Comparison of ENCODE assay signal across 19 cellular contexts in the genomic region with DNA sequence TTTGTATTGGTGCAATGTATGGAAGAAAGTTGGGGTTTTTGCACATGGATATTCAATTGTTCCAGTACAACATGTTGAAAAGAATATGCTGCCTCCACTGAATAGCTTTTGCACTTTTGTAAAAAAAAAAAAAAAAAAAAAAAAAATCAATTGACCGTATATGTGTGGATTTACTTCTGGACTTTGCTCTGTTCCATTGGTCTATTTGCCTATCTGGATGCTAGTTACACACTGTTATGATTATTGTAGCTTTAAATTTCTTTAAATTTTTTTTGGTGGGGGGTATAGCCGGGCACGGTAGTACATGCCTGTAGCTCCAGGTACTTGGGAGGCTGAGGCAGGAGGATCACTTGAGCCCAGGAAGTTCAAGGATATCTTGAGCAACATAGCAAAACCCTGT.
"Had no signal": no experiment of that assay in that cellular context is flagged by ENCODE, and none has a peak within 500 bp of the region (broad histone marks: within the 10 kb centered on the region; RNA-seq: fewer than 3 reads in every experiment).

No MANE protein-coding gene starts in this region.

- DNase-seq: dermis blood vessel endothelial cell; dorsolateral prefrontal cortex; effector CD4-positive, alpha-beta T cell; effector memory CD4-positive, alpha-beta T cell; foreskin keratinocyte; heart left ventricle; kidney; kidney glomerular epithelial cell; left colon; left ventricle myocardium inferior; lower lobe of right lung; mesenchymal stem cell; mucosa of descending colon; naive B cell had no signal

- H3K4me3 ChIP-seq: coronary artery, dorsolateral prefrontal cortex, esophagus muscularis mucosa, gastroesophageal sphincter, heart left ventricle, hepatocyte, left ventricle myocardium inferior, lower lobe of right lung, mucosa of descending colon had no signal

- ATAC-seq: foreskin keratinocyte, gastroesophageal sphincter, heart left ventricle, left colon, left lobe of liver, lower lobe of right lung, mucosa of descending colon had no signal

- H3K27ac ChIP-seq: coronary artery, dorsolateral prefrontal cortex, esophagus muscularis mucosa, foreskin keratinocyte, gastroesophageal sphincter, heart left ventricle, hepatocyte, left ventricle myocardium inferior, lower lobe of right lung had no signal

- H3K27me3 ChIP-seq: dorsolateral prefrontal cortex, esophagus muscularis mucosa, foreskin keratinocyte, gastroesophageal sphincter, heart left ventricle, hepatocyte had no signal

- H3K4me1 ChIP-seq: foreskin keratinocyte had no signal

- H3K36me3 ChIP-seq: esophagus muscularis mucosa, gastroesophageal sphincter, heart left ventricle, left ventricle myocardium inferior, lower lobe of right lung had no signal
